In the genomic region with DNA sequence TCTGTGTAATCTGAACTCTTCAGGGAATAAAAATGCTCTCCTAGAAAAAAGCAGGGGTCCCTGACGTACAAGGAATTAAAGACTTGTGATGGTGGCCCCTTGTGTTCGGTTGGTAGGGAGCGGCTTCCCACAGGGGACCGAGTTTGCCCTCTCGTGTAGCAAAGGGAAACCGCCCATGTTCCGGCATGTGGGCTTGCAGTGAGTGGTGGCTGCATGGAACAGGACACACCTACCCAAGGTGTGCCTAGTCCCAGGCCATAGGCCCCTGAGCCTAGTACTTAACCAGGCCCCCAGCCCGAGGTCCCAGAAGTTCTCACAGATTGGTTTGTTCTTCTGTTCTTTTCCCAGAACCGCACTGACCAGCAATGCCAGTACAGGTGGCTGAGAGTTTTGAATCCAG, we compare ENCODE assay signal across 15 cellular contexts. TPM values are rescaled to one million over a fixed set of nuclear protein-coding genes. Genes with fewer than 3 reads are reported as not detected.
DNase-seq lines count a peak whose midpoint lies in the region; ATAC-seq and TF ChIP-seq lines count a peak whose summit lies in the region.
"Had no signal": no experiment of that assay in that cellular context is flagged by ENCODE, and none has a peak within 500 bp of the region (broad histone marks: within the 10 kb centered on the region; RNA-seq: fewer than 3 reads in every experiment).

No MANE protein-coding gene starts in this region.

- H3K27ac ChIP-seq in Peyer's patch = peak overlapping the region in 3 of 4 donors; percentile 25 to 89 (median 88)
- H3K27ac ChIP-seq: dorsolateral prefrontal cortex, SK-N-MC, thoracic aorta had no signal

- DNase-seq in GM12864 (ENCODE audit: low read depth) (peak; percentile 59), Peyer's patch (peak in 2 of 3 donors; percentile 60 to 64), NCI-H82 treated with DMSO at 0.1 percent for 48 hours (lab: John Stamatoyannopoulos, UW; ENCODE audit: unreplicated experiment) (no peak), SK-N-DZ (ENCODE audit: low spot score) (no peak), left ventricle myocardium superior (no peak)
- DNase-seq: activated CD4-positive, alpha-beta T cell treated with anti-CD3 and anti-CD28 coated beads for 48 hours; NCI-H510A had no signal

- ATAC-seq in GM21447 (IDR thresholded peaks at IDR 0.05; ENCODE audit: unreplicated experiment) = peak; percentile 30
- ATAC-seq in HG03045 (IDR thresholded peaks at IDR 0.05; ENCODE audit: unreplicated experiment) = peak; percentile 32
- ATAC-seq in SK-N-SH treated with all-trans-retinoic acid at 6 μM for 48 hours = no peak
- ATAC-seq in left ventricle myocardium superior = no peak

- H3K36me3 ChIP-seq in Peyer's patch = no peaks in the 10 kb centered on the region
- H3K36me3 ChIP-seq: thoracic aorta had no signal

- no peak for TF ChIP-seq CTCF in GM12864 (IDR thresholded peaks at IDR 0.05; ENCODE audit: low read depth, low read length, missing control alignments)
- TF ChIP-seq CTCF in Peyer's patch (IDR thresholded peaks at IDR 0.05) = no peak

- H3K4me3 ChIP-seq in GM12864 (ENCODE audit: low read depth, low read length) (no peak overlapping the region; the same call in 1 of the 2 replicates), Peyer's patch (no peak overlapping the region)
- H3K4me3 ChIP-seq: dorsolateral prefrontal cortex, lung, SK-N-MC, thoracic aorta had no signal

- H3K9me3 ChIP-seq in Peyer's patch = no peaks in the 10 kb centered on the region
- H3K9me3 ChIP-seq: thoracic aorta had no signal

- H3K27me3 ChIP-seq in Peyer's patch = no peaks in the 10 kb centered on the region

- no peak for TF ChIP-seq POLR2A in Peyer's patch (IDR thresholded peaks at IDR 0.05)

- intact Hi-C loops in left ventricle myocardium superior (cut with micrococcal nuclease) = no loop called here

- H3K4me1 ChIP-seq in Peyer's patch = no peaks in the 10 kb centered on the region

TF ChIP-seq in SK-N-SH treated with all-trans-retinoic acid at 6 μM for 48 hours, 23 proteins besides CTCF, POLR2A, EP300 and RAD21:
- TF ChIP-seq ARNTL (CRISPR knock-in tag; IDR thresholded peaks at IDR 0.05; ENCODE audit: borderline replicate concordance, low read depth) (no peak), ISL1 (CRISPR knock-in tag; IDR thresholded peaks at IDR 0.05) (no peak), ZFP30 (CRISPR knock-in tag; IDR thresholded peaks at IDR 0.05) (no peak)
TF ChIP-seq in SK-N-SH treated with all-trans-retinoic acid at 6 μM for 48 hours: peak in this region for 0.

RNA-seq across cellular contexts. Expression of gene MYBL2, which starts 15.5 kb away (rescaled TPM):
- total RNA-seq in Peyer's patch = 10 to 100 TPM in 1 of 4 donors, 1 to 10 TPM in 3; 1.5 to 27.2 (median 2.6) TPM
- 87.6 and 99.1 TPM in 2 replicates for polyA plus RNA-seq in SK-N-DZ (2014; cell fraction: cytosol; rRNA removed)
- polyA plus RNA-seq in SK-N-DZ (2014; cell fraction: nucleus; rRNA removed) = 65.7 and 84.3 TPM in 2 replicates
- 0.84 TPM for total RNA-seq in left ventricle myocardium superior

RNA-seq across cellular contexts. Expression of gene GTSF1L, which starts 44.4 kb away (rescaled TPM):
- total RNA-seq in Peyer's patch = not detected
- polyA plus RNA-seq in SK-N-DZ (2014; cell fraction: cytosol; rRNA removed) = not detected in 2 replicates
- not detected in 2 replicates for polyA plus RNA-seq in SK-N-DZ (2014; cell fraction: nucleus; rRNA removed)
- total RNA-seq in left ventricle myocardium superior = not detected
- total RNA-seq: dorsolateral prefrontal cortex, lung, posterior vena cava, thoracic aorta had no signal
- polyA plus RNA-seq: lung had no signal

Comparison
In these comparisons a context has a peak if more than half of its experiments do, and no peak if none do; other contexts are left out.
1. DNase-seq: peak in GM12864 (single experiment) and Peyer's patch (2 of 3); none in NCI-H82 treated with DMSO at 0.1 percent for 48 hours (single experiment), SK-N-DZ (single experiment) and left ventricle myocardium superior (single experiment).
2. ATAC-seq: peak in GM21447 (single experiment) and HG03045 (single experiment); none in SK-N-SH treated with all-trans-retinoic acid at 6 μM for 48 hours (single experiment) and left ventricle myocardium superior (single experiment).